1 cellular context compared by ENCODE assay signal in genomic region chr13:52128714-52129700, GRCh38.
A peak's percentile ranks its signal among the peaks of the same experiment; 100 is the strongest.
TF ChIP-seq lines count a peak whose summit lies in the region.

Gene NEK5 (minus strand): TSS chr13:52129073. CDS start chr13:52127482, 1,591 bp downstream.

TF ChIP-seq in H1, 55 proteins besides CTCF, POLR2A, EP300 and RAD21:
- TF ChIP-seq TEAD4 (IDR thresholded peaks at IDR 0.05; ENCODE audit: low read depth, low read length): peak; percentile 33; the same call in 1 of the 2 replicates
- no peak for TF ChIP-seq NANOG (IDR thresholded peaks at IDR 0.05; ENCODE audit: insufficient read depth, low read depth, low read length, poor library complexity, severe bottlenecking)
- no peak for TF ChIP-seq CREB1 (IDR thresholded peaks at IDR 0.05)
- peak; percentile 37; the same call in 1 of the 2 replicates for TF ChIP-seq TAF1 (IDR thresholded peaks at IDR 0.05; ENCODE audit: low read depth, low read length)
- peak; percentile 4; the same call in 1 of the 2 replicates for TF ChIP-seq PHF8 (conservative IDR thresholded peaks at IDR 0.05; ENCODE audit: low read depth, low read length)
- no peak for TF ChIP-seq CHD2 (IDR thresholded peaks at IDR 0.05; ENCODE audit: low read length)
- peak; percentile 12; the same call in 1 of the 2 replicates for TF ChIP-seq GABPA (IDR thresholded peaks at IDR 0.05; ENCODE audit: borderline replicate concordance, insufficient read depth, low read length)
- no peak for TF ChIP-seq SP4 (IDR thresholded peaks at IDR 0.05; ENCODE audit: low read length)
- no peak for TF ChIP-seq TAF7 (optimal IDR thresholded peaks at IDR 0.05; ENCODE audit: borderline replicate concordance, low read depth, low read length)
- no peak for TF ChIP-seq CHD1 (IDR thresholded peaks at IDR 0.05; ENCODE audit: low read depth, low read length)
- TF ChIP-seq SAP30 (IDR thresholded peaks at IDR 0.05; ENCODE audit: insufficient read depth, insufficient replicate concordance, low read length): no peak
- no peak for TF ChIP-seq POLR2AphosphoS5 (IDR thresholded peaks at IDR 0.05; ENCODE audit: low read depth, low read length)
- no peak for TF ChIP-seq RNF2 (IDR thresholded peaks at IDR 0.05; ENCODE audit: borderline replicate concordance, low read depth, low read length, missing control alignments, poor library complexity, severe bottlenecking)
- TF ChIP-seq EGR1 (IDR thresholded peaks at IDR 0.05; ENCODE audit: borderline replicate concordance, low read depth, low read length): no peak
- peak; percentile 48; the same call in 1 of the 2 replicates for TF ChIP-seq E2F6 (IDR thresholded peaks at IDR 0.05)
- TF ChIP-seq BACH1 (IDR thresholded peaks at IDR 0.05; ENCODE audit: low read length): no peak
- TF ChIP-seq SIN3A (conservative IDR thresholded peaks at IDR 0.05 in 1 of 2, IDR thresholded peaks at IDR 0.05 in 1 of 2; ENCODE audit: low read depth in 1 of 2, low read length in 2 of 2): no peak
- TF ChIP-seq SP2 (IDR thresholded peaks at IDR 0.05; ENCODE audit: low read length): no peak
- TF ChIP-seq SRF (IDR thresholded peaks at IDR 0.05; ENCODE audit: low read depth, low read length): no peak
- no peak for TF ChIP-seq ATF3 (IDR thresholded peaks at IDR 0.05; ENCODE audit: insufficient read depth, low read depth, low read length)
- TF ChIP-seq BRCA1 (IDR thresholded peaks at IDR 0.05; ENCODE audit: low read depth, low read length): no peak
- no peak for TF ChIP-seq SIX5 (IDR thresholded peaks at IDR 0.05; ENCODE audit: low read depth, low read length)
- TF ChIP-seq JUND (IDR thresholded peaks at IDR 0.05; ENCODE audit: low read length): peak; percentile 37; the same call in 1 of the 2 replicates
- TF ChIP-seq USF2 (IDR thresholded peaks at IDR 0.05; ENCODE audit: low read length): no peak
- TF ChIP-seq MAX (IDR thresholded peaks at IDR 0.05): peak; percentile 68
- peak; percentile 49; the same call in 1 of the 2 replicates for TF ChIP-seq TBP (IDR thresholded peaks at IDR 0.05; ENCODE audit: low read depth, low read length)
- TF ChIP-seq MAFK (IDR thresholded peaks at IDR 0.05; ENCODE audit: low read depth, low read length): no peak
- peak; percentile 50 for TF ChIP-seq KDM4A (IDR thresholded peaks at IDR 0.05; ENCODE audit: low read depth, low read length, severe bottlenecking)
- no peak for TF ChIP-seq RBBP5 (IDR thresholded peaks at IDR 0.05; ENCODE audit: borderline replicate concordance, low read depth, low read length)
- TF ChIP-seq CBX8 (IDR thresholded peaks at IDR 0.05; ENCODE audit: borderline replicate concordance, low read depth, low read length): no peak
- TF ChIP-seq CTBP2 (IDR thresholded peaks at IDR 0.05; ENCODE audit: borderline replicate concordance, insufficient read depth, insufficient read length, low read length): no peak
- no peak for TF ChIP-seq SUZ12 (IDR thresholded peaks at IDR 0.05; ENCODE audit: low read length)
- no peak for TF ChIP-seq SIRT6 (IDR thresholded peaks at IDR 0.05; ENCODE audit: low read length)
- no peak for TF ChIP-seq EZH2 (IDR thresholded peaks at IDR 0.05; ENCODE audit: low read depth, low read length, severe bottlenecking)
- no peak for TF ChIP-seq RXRA (IDR thresholded peaks at IDR 0.05; ENCODE audit: insufficient read depth, low read depth, low read length)
- TF ChIP-seq GTF2F1 (IDR thresholded peaks at IDR 0.05; ENCODE audit: borderline replicate concordance, low read depth, low read length): no peak
- no peak for TF ChIP-seq NRF1 (IDR thresholded peaks at IDR 0.05; ENCODE audit: low read depth, low read length)
- TF ChIP-seq ATF2 (IDR thresholded peaks at IDR 0.05; ENCODE audit: low read length): no peak
- TF ChIP-seq JUN (IDR thresholded peaks at IDR 0.05; ENCODE audit: low read depth, low read length): no peak
- no peak for TF ChIP-seq BCL11A (IDR thresholded peaks at IDR 0.05; ENCODE audit: low read depth in 2 of 2, low read length in 2 of 2)
- no peak for TF ChIP-seq FOSL1 (IDR thresholded peaks at IDR 0.05; ENCODE audit: insufficient read depth, low read depth, low read length)
- TF ChIP-seq ASH2L (IDR thresholded peaks at IDR 0.05; ENCODE audit: low read length): peak; percentile 33
- no peak for TF ChIP-seq HDAC6 (IDR thresholded peaks at IDR 0.05; ENCODE audit: low read depth, low read length)
- TF ChIP-seq SP1 (IDR thresholded peaks at IDR 0.05; ENCODE audit: low read depth, low read length): no peak
- TF ChIP-seq CBX5 (IDR thresholded peaks at IDR 0.05; ENCODE audit: low read depth, low read length): no peak
- TF ChIP-seq CEBPB (IDR thresholded peaks at IDR 0.05; ENCODE audit: low read depth, low read length): no peak
- TF ChIP-seq CHD7 (IDR thresholded peaks at IDR 0.05; ENCODE audit: insufficient replicate concordance, low read length): no peak
- TF ChIP-seq YY1 (IDR thresholded peaks at IDR 0.05; ENCODE audit: low read depth, low read length): 0 out of 2 replicates have a peak, but pooled peaks have one; percentile 12
- TF ChIP-seq HDAC2 (IDR thresholded peaks at IDR 0.05; ENCODE audit: borderline replicate concordance in 1 of 2, low read depth in 2 of 2, low read length in 2 of 2): no peak
